ENCODE assay signal across 8 cellular contexts in genomic region chr5:56814361-56814962, GRCh38. TPM values are rescaled to one million over a fixed set of nuclear protein-coding genes. Genes with fewer than 3 reads are reported as not detected.
DNase-seq lines count a peak whose midpoint lies in the region; ATAC-seq, FAIRE-seq and TF ChIP-seq lines count a peak whose summit lies in the region.

No MANE protein-coding gene starts in this region.

- peak overlapping the region; percentile 93 for H3K4me3 ChIP-seq in BE2C (ENCODE audit: low read depth, low read length)
- H3K4me3 ChIP-seq in HUES6 (ENCODE audit: low read depth, low read length) = peak overlapping the region; percentile 82
- H3K4me3 ChIP-seq in endothelial cell of umbilical vein (replicated peaks in 1 of 3; ENCODE audit: insufficient read depth in 1 of 3, low read depth in 1 of 3, low read length in 3 of 3) = peak overlapping the region; percentile 65 to 94 (median 83)
- H3K4me3 ChIP-seq in mucosa of rectum (ENCODE audit: low read length in 2 of 2) = peak overlapping the region; percentile 86 to 94
- peak overlapping the region; percentile 98 for H3K4me3 ChIP-seq in urinary bladder (ENCODE audit: low read depth, low read length)

- dilution Hi-C loops in endothelial cell of umbilical vein (cut with MboI; ENCODE audit: extremely low pct_ligation_motif_present, low sequenced_read_pairs) = no loop called here

- peaks cover 32% of the 10 kb centered on the region for H3K4me1 Mint-ChIP-seq in activated CD8-positive, alpha-beta T cell treated with anti-CD3 and anti-CD28 coated beads, Interleukin-2, amount 10 ng/mL, durations not matched to agents 7 days and 5 days (ENCODE audit: low read depth)

- H3K27me3 ChIP-seq in BE2C (no peaks in the 10 kb centered on the region), HUES6 (ENCODE audit: control insufficient read depth, insufficient read depth, low read length) (peaks cover 13% of the 10 kb centered on the region), endothelial cell of umbilical vein (ENCODE audit: control insufficient read depth in 2 of 2, insufficient read depth in 2 of 2, low read length in 2 of 2) (peaks cover 0 to 3% of the 10 kb centered on the region in 2 experiments), mucosa of rectum (ENCODE audit: control insufficient read depth in 2 of 2, insufficient read depth in 2 of 2, low read length in 2 of 2) (no peaks in the 10 kb centered on the region)

- no peaks in the 10 kb centered on the region for H3K9me3 ChIP-seq in BE2C
- no peaks in the 10 kb centered on the region for H3K9me3 ChIP-seq in HUES6 (ENCODE audit: control insufficient read depth, insufficient read depth, low read depth, low read length)
- no peaks in the 10 kb centered on the region for H3K9me3 ChIP-seq in endothelial cell of umbilical vein (replicated peaks; ENCODE audit: control insufficient read depth, insufficient read depth, low read length)
- H3K9me3 ChIP-seq in mucosa of rectum (ENCODE audit: control insufficient read depth in 2 of 2, low read length in 2 of 2) = no peaks in the 10 kb centered on the region

- peak overlapping the region; percentile 88 for H3K27ac Mint-ChIP-seq in activated CD8-positive, alpha-beta T cell treated with anti-CD3 and anti-CD28 coated beads, Interleukin-2, amount 10 ng/mL, durations not matched to agents 7 days and 5 days

- no TSS peak for BruUV-seq in endothelial cell of umbilical vein (replicated peaks; lab: Mats Ljungman, UMichigan)

- no peak for TF ChIP-seq CTCF in BE2C (IDR thresholded peaks at IDR 0.05; ENCODE audit: low read depth, low read length)
- no peak for TF ChIP-seq CTCF in endothelial cell of umbilical vein (IDR thresholded peaks at IDR 0.05; ENCODE audit: extremely low read depth in 1 of 2, insufficient read depth in 1 of 2, low read depth in 1 of 2, low read length in 2 of 2)

- H3K79me2 ChIP-seq in endothelial cell of umbilical vein (ENCODE audit: control insufficient read depth, insufficient read depth, low read length) = peaks cover 27% of the 10 kb centered on the region

- no peaks in the 10 kb centered on the region for H4K20me1 ChIP-seq in endothelial cell of umbilical vein (replicated peaks; ENCODE audit: control insufficient read depth, extremely low read depth, insufficient read depth, low read length)

- peaks cover 17% of the 10 kb centered on the region for H3K27me3 Mint-ChIP-seq in activated CD8-positive, alpha-beta T cell treated with anti-CD3 and anti-CD28 coated beads, Interleukin-2, amount 10 ng/mL, durations not matched to agents 7 days and 5 days (ENCODE audit: low read depth)

- H3K9me3 Mint-ChIP-seq in activated CD8-positive, alpha-beta T cell treated with anti-CD3 and anti-CD28 coated beads, Interleukin-2, amount 10 ng/mL, durations not matched to agents 7 days and 5 days (ENCODE audit: insufficient read depth) = no peaks in the 10 kb centered on the region

- H3K36me3 ChIP-seq in BE2C (peaks cover 6% of the 10 kb centered on the region), HUES6 (ENCODE audit: control insufficient read depth, insufficient read depth, low read length) (no peaks in the 10 kb centered on the region), endothelial cell of umbilical vein (ENCODE audit: control insufficient read depth in 2 of 2, extremely low read depth in 1 of 2, insufficient read depth in 2 of 2, low read length in 2 of 2) (no peaks in the 10 kb centered on the region), mucosa of rectum (ENCODE audit: control insufficient read depth in 2 of 2, insufficient read depth in 2 of 2, low read length in 2 of 2) (no peaks in the 10 kb centered on the region), urinary bladder (ENCODE audit: insufficient read depth) (no peaks in the 10 kb centered on the region)

- intact Hi-C loops in endothelial cell of umbilical vein (cut with micrococcal nuclease) = loop anchor here (2.0 kb wide), 2 partner anchors 136 to 334 kb away; no protein-coding TSS in a partner anchor

- peak; percentile 5 for ATAC-seq in activated CD8-positive, alpha-beta T cell treated with anti-CD3 and anti-CD28 coated beads, Interleukin-2, amount 10 ng/mL, durations not matched to agents 7 days and 5 days
- ATAC-seq in HG03135 (IDR thresholded peaks at IDR 0.05; ENCODE audit: unreplicated experiment) = no peak

- H3K27ac ChIP-seq in HUES6 (ENCODE audit: low read depth, low read length) (no peak overlapping the region), endothelial cell of umbilical vein (ENCODE audit: insufficient read depth, low read depth, low read length) (no peak overlapping the region), mucosa of rectum (ENCODE audit: low read depth in 2 of 2, low read length in 2 of 2) (peak overlapping the region; percentile 90 to 93), urinary bladder (ENCODE audit: low read depth) (peak overlapping the region; percentile 60)

- DNase-seq in BE2C (peak; percentile 48), endothelial cell of umbilical vein (ENCODE audit: low read depth, low spot score) (peak; percentile 49), amniotic stem cell (lab: John Stamatoyannopoulos, UW) (no peak)
- DNase-seq in activated CD8-positive, alpha-beta T cell treated with anti-CD3 and anti-CD28 coated beads, Interleukin-2, amount 10 ng/mL, durations not matched to agents 7 days and 5 days = peak; percentile 33

- H3K4me2 ChIP-seq in endothelial cell of umbilical vein (ENCODE audit: insufficient read depth, low read length) = peak overlapping the region; percentile 75

- CTCF ChIA-PET in activated CD8-positive, alpha-beta T cell treated with anti-CD3 and anti-CD28 coated beads, Interleukin-2, amount 10 ng/mL, durations not matched to agents 7 days and 5 days (lab: Charles Lee) = interaction anchor here (0.7 to 1.4 kb wide), 3 partner anchors 12 to 544 kb away, joined by 3 to 5 read pairs (median 3); no protein-coding TSS in a partner anchor
- CTCF ChIA-PET in endothelial cell of umbilical vein (lab: Charles Lee) = no interaction called here

- TF ChIP-seq POLR2A in endothelial cell of umbilical vein (IDR thresholded peaks at IDR 0.05; ENCODE audit: low read depth, low read length) = peak; percentile 1

- no peak for FAIRE-seq in endothelial cell of umbilical vein (lab: Jason Lieb, UNC)

- POLR2A ChIA-PET in activated CD8-positive, alpha-beta T cell treated with anti-CD3 and anti-CD28 coated beads, Interleukin-2, amount 10 ng/mL, durations not matched to agents 7 days and 5 days (lab: Charles Lee) = interaction anchor here (0.6 kb wide), 1 partner anchor 488 kb away, joined by 3 read pairs; no protein-coding TSS in a partner anchor
- POLR2A ChIA-PET in endothelial cell of umbilical vein (lab: Charles Lee) = no interaction called here

- H3K9ac ChIP-seq in HUES6 (ENCODE audit: low read length) = peak overlapping the region; percentile 39
- H3K9ac ChIP-seq in endothelial cell of umbilical vein (replicated peaks; ENCODE audit: extremely low read depth, insufficient read depth, low read length) = peak overlapping the region; percentile 19
- peak overlapping the region; percentile 78 to 96 for H3K9ac ChIP-seq in mucosa of rectum (ENCODE audit: low read depth in 1 of 2, low read length in 2 of 2)

- peaks cover 9% of the 10 kb centered on the region for H3K36me3 Mint-ChIP-seq in activated CD8-positive, alpha-beta T cell treated with anti-CD3 and anti-CD28 coated beads, Interleukin-2, amount 10 ng/mL, durations not matched to agents 7 days and 5 days (ENCODE audit: low read depth)

- peak overlapping the region; percentile 86 for H3K4me3 Mint-ChIP-seq in activated CD8-positive, alpha-beta T cell treated with anti-CD3 and anti-CD28 coated beads, Interleukin-2, amount 10 ng/mL, durations not matched to agents 7 days and 5 days

- H3K9me1 ChIP-seq in endothelial cell of umbilical vein (replicated peaks; ENCODE audit: control insufficient read depth, extremely low read depth, insufficient read depth, low read length) = no peaks in the 10 kb centered on the region

- H3K4me1 ChIP-seq in BE2C (peaks cover 20% of the 10 kb centered on the region), HUES6 (ENCODE audit: control insufficient read depth, insufficient read depth, low read length) (peaks cover 29% of the 10 kb centered on the region), endothelial cell of umbilical vein (ENCODE audit: control insufficient read depth, extremely low read depth, insufficient read depth, low read length) (peaks cover 16% of the 10 kb centered on the region), mucosa of rectum (ENCODE audit: control insufficient read depth in 2 of 2, insufficient read depth in 2 of 2, low read length in 2 of 2) (peaks cover 8 to 10% of the 10 kb centered on the region in 2 donors), urinary bladder (ENCODE audit: insufficient read depth) (peaks cover 1% of the 10 kb centered on the region)

- peak overlapping the region; percentile 79 for H2AFZ ChIP-seq in endothelial cell of umbilical vein (ENCODE audit: low read depth, low read length)

- WGBS in urinary bladder = 6% methylated on average over 31 of the region's 31 CpGs

TF ChIP-seq in endothelial cell of umbilical vein, 7 proteins besides CTCF, POLR2A, EP300 and RAD21:
- TF ChIP-seq MAX (IDR thresholded peaks at IDR 0.05; ENCODE audit: insufficient read depth, insufficient read length) = no peak
- peak; percentile 58 for TF ChIP-seq EZH2 (IDR thresholded peaks at IDR 0.05; ENCODE audit: borderline replicate concordance, low read depth, low read length, severe bottlenecking)
TF ChIP-seq in endothelial cell of umbilical vein: peak in this region for 1.

RNA-seq across cellular contexts. Expression of gene MAP3K1, which starts 0.9 kb away (rescaled TPM):
- 35.5 TPM for polyA plus RNA-seq in BE2C (2012; ENCODE audit: insufficient read depth, insufficient read length, low read depth)
- total RNA-seq in activated CD8-positive, alpha-beta T cell treated with anti-CD3 and anti-CD28 coated beads, Interleukin-2, amount 10 ng/mL, durations not matched to agents 7 days and 5 days = 10 to 100 TPM; 24.1 to 25.1 TPM
- total RNA-seq in endothelial cell of umbilical vein (12.5 and 14.4 TPM in 2 replicates), urinary bladder (62.2 TPM)
- polyA plus RNA-seq in endothelial cell of umbilical vein (4.8 and 5.7 TPM in 2 replicates), urinary bladder (3.7 TPM)
- polyA plus RNA-seq in endothelial cell of umbilical vein (2011; cell fraction: cytosol; rRNA removed) = 4.7 and 4.8 TPM in 2 replicates
- 23.0 and 23.5 TPM in 2 replicates for polyA plus RNA-seq in endothelial cell of umbilical vein (2011; cell fraction: nucleus; rRNA removed)
- 4.6 and 5.4 TPM in 2 replicates for polyA plus RNA-seq in endothelial cell of umbilical vein (2012)
- 21.4 and 23.0 TPM in 2 replicates for polyA minus RNA-seq in endothelial cell of umbilical vein
- polyA minus RNA-seq in endothelial cell of umbilical vein (2011; cell fraction: cytosol; rRNA and poly(A)+ RNA removed) = 11.6 TPM
- 26.7 and 39.2 TPM in 2 replicates for polyA minus RNA-seq in endothelial cell of umbilical vein (2011; cell fraction: nucleus; rRNA and poly(A)+ RNA removed)

Comparison
In these comparisons a context has a peak if more than half of its experiments do, and no peak if none do; other contexts are left out.
1. H3K27ac ChIP-seq: peak in mucosa of rectum (2 of 2) and urinary bladder (single experiment); none in HUES6 (single experiment) and endothelial cell of umbilical vein (single experiment).
2. H3K9ac ChIP-seq: peak in every context shown above with its lines; median percentile 87 in mucosa of rectum; 39 in HUES6; 19 in endothelial cell of umbilical vein.
3. Peak in every context shown above with its lines, with median percentiles within 50 percentile points of each other: H3K4me3 ChIP-seq.